1 cellular context compared by ENCODE assay signal in the genomic region with DNA sequence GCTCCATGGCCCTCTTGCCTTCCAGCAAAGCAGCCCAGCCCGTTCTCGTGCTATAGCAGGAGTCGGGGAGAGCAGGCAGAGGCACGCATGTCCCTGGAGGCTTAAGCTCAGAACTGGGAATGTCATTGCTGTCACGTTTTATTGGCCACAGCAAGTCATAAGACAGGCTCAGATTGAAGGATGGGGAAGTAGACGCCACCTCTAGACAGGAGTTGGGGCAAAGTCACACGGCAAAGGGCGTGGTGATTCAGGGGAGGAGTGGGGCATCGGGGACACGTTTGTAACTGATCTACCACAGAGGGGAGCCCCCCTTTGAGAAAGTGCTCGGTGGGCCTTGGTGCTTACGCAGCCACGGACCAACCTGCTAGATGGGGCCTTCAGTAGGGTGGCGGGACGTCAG. TPM values are rescaled to one million over a fixed set of nuclear protein-coding genes. Genes with fewer than 3 reads are reported as not detected.
"Had no signal": no experiment of that assay in that cellular context is flagged by ENCODE, and none has a peak within 500 bp of the region (broad histone marks: within the 10 kb centered on the region; RNA-seq: fewer than 3 reads in every experiment).

No MANE protein-coding gene starts in this region.

RNA-seq across cellular contexts. Expression of a gene that starts 9.5 kb away (rescaled TPM):
- total RNA-seq: PC-3 had no signal
